8 cellular contexts compared by ENCODE assay signal in the genomic region with DNA sequence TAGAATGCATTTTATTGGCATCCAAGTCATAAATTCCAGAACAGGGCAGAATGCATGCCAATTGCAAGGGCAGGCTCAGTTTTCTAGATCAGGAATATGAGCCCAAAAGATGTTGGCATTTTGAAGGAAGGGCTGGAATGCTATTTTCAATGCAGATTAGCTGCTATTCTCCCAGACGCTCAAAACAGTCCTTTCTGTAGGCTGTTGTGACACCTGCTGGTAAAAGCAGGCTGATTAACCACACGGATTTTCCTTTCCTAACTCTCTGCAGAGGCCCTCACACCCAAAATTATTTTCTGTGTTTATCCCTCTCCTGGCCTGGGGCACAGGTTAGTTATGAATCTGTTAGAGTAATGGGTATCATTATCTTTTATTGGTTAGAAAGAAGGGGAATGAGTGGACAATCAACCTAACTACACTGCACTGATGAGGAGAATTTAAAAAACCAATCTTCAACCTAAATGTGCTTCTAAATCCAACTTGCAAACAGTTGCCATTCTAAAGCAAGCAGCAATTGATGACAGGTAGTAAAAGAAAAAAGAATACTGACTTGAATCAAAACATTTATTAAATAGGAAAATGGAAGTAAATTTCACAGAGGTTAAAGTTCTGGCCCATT.
A peak's percentile ranks its signal among the peaks of the same experiment; 100 is the strongest.
DNase-seq lines count a peak whose midpoint lies in the region; ATAC-seq and TF ChIP-seq lines count a peak whose summit lies in the region.

No MANE protein-coding gene starts in this region.

- no peaks in the 10 kb centered on the region for H3K9me3 Mint-ChIP-seq in type B pancreatic cell

- no peaks in the 10 kb centered on the region for H3K36me3 Mint-ChIP-seq in type B pancreatic cell

- peak; percentile 29 for ATAC-seq in HG02610 (IDR thresholded peaks at IDR 0.05; ENCODE audit: unreplicated experiment)

- TF ChIP-seq CTCF in astrocyte of the cerebellum (IDR thresholded peaks at IDR 0.05; ENCODE audit: low read depth, low read length, missing control alignments) (peak; percentile 62), type B pancreatic cell (conservative IDR thresholded peaks at IDR 0.05) (peak; percentile 80)

- DNase-seq in stimulated activated CD4-positive, alpha-beta T cell treated with anti-CD3 and anti-CD28 coated beads, Interleukin-4, amount 100 ng/mL, for 24 hours: peak; percentile 18
- no peak for DNase-seq in stimulated activated CD4-positive, alpha-beta T cell treated with anti-CD3 and anti-CD28 coated beads, Interleukin-12 subunit alpha, Interleukin-12 subunit beta, amount 100 ng/mL, for 4 hours
- DNase-seq in NCI-H2171 treated with DMSO at 0.1 percent for 48 hours (lab: John Stamatoyannopoulos, UW): peak; percentile 59
- DNase-seq in astrocyte of the cerebellum (ENCODE audit: low read depth): peak; percentile 36
- peak; percentile 61 for DNase-seq in inferior parietal cortex (ENCODE audit: extremely low spot score)
- DNase-seq in type B pancreatic cell (ENCODE audit: extremely low spot score, unreplicated experiment): no peak
- DNase-seq in middle frontal gyrus (ENCODE audit: extremely low spot score, low spot score): no peak

- H3K27ac Mint-ChIP-seq in type B pancreatic cell: no peak overlapping the region

- in situ Hi-C loops in astrocyte of the cerebellum (cut with HindIII; ENCODE audit: low sequenced_read_pairs): no loop called here

- H3K4me3 ChIP-seq in astrocyte of the cerebellum (ENCODE audit: low read depth, low read length): no peak overlapping the region

- no peak overlapping the region for H3K4me3 Mint-ChIP-seq in type B pancreatic cell

- H3K4me1 Mint-ChIP-seq in type B pancreatic cell (ENCODE audit: unreplicated experiment): no peaks in the 10 kb centered on the region

- H3K27me3 Mint-ChIP-seq in type B pancreatic cell: no peaks in the 10 kb centered on the region

Comparison
In these comparisons a context has a peak if more than half of its experiments do, and no peak if none do; other contexts are left out.
1. DNase-seq: peak in stimulated activated CD4-positive, alpha-beta T cell treated with anti-CD3 and anti-CD28 coated beads, Interleukin-4, amount 100 ng/mL, for 24 hours (single experiment), NCI-H2171 treated with DMSO at 0.1 percent for 48 hours (single experiment), astrocyte of the cerebellum (single experiment) and inferior parietal cortex (single experiment); none in stimulated activated CD4-positive, alpha-beta T cell treated with anti-CD3 and anti-CD28 coated beads, Interleukin-12 subunit alpha, Interleukin-12 subunit beta, amount 100 ng/mL, for 4 hours (single experiment), type B pancreatic cell (single experiment) and middle frontal gyrus (single experiment).